ENCODE assay signal across 16 cellular contexts in genomic region chr2:66850406-66850805, GRCh38.
DNase-seq lines count a peak whose midpoint lies in the region; ATAC-seq and TF ChIP-seq lines count a peak whose summit lies in the region.
"Had no signal": no experiment of that assay in that cellular context is flagged by ENCODE, and none has a peak within 500 bp of the region (broad histone marks: within the 10 kb centered on the region; RNA-seq: fewer than 3 reads in every experiment).

No MANE protein-coding gene starts in this region.

- H3K27me3 Mint-ChIP-seq in CD4-positive, alpha-beta memory T cell, result no peaks in the 10 kb centered on the region

- H2AFZ ChIP-seq in fibroblast of lung (ENCODE audit: low read length), result no peak overlapping the region

- H3K4me1 ChIP-seq in fibroblast of lung (ENCODE audit: control insufficient read depth, extremely low read depth, insufficient read depth, low read length) (peaks cover 33% of the 10 kb centered on the region), rectal smooth muscle tissue (ENCODE audit: control insufficient read depth, insufficient read depth, low read length) (peaks cover 47% of the 10 kb centered on the region), esophagus squamous epithelium (peaks cover 0 to 5% (median 5%) of the 10 kb centered on the region in 3 donors)
- H3K4me1 ChIP-seq in CD4-positive, alpha-beta memory T cell (ENCODE audit: insufficient read depth, low read length), result no peaks in the 10 kb centered on the region
- H3K4me1 ChIP-seq: HAP-1, SJCRH30 had no signal

- H3K9ac ChIP-seq in fibroblast of lung (ENCODE audit: insufficient read depth, low read length), result no peak overlapping the region
- H3K9ac ChIP-seq in rectal smooth muscle tissue (ENCODE audit: low read length), result no peak overlapping the region

- WGBS in esophagus squamous epithelium, 2 donors, result 87 to 89% methylated on average over 3 to 7 of the region's 7 CpGs

- H4K20me1 ChIP-seq in fibroblast of lung (ENCODE audit: control insufficient read depth, extremely low read depth, insufficient read depth, low read length), result no peaks in the 10 kb centered on the region

- H3K4me3 ChIP-seq in fibroblast of lung (replicated peaks in 1 of 4; ENCODE audit: control extremely low read depth in 1 of 4, insufficient read depth in 1 of 4, low read depth in 3 of 4, low read length in 4 of 4) (no peak overlapping the region), rectal smooth muscle tissue (ENCODE audit: low read length) (no peak overlapping the region), esophagus squamous epithelium (no peak overlapping the region)
- no peak overlapping the region for H3K4me3 ChIP-seq in CD4-positive, alpha-beta memory T cell (ENCODE audit: low read length in 2 of 2)
- H3K4me3 ChIP-seq: HAP-1, SJCRH30 had no signal

- H3K27me3 ChIP-seq in fibroblast of lung (ENCODE audit: control insufficient read depth, insufficient read depth, low read length) (no peaks in the 10 kb centered on the region), rectal smooth muscle tissue (ENCODE audit: control insufficient read depth, insufficient read depth, low read length) (no peaks in the 10 kb centered on the region), esophagus squamous epithelium (no peaks in the 10 kb centered on the region)
- no peaks in the 10 kb centered on the region for H3K27me3 ChIP-seq in CD4-positive, alpha-beta memory T cell (ENCODE audit: insufficient read depth, low read length)

- H3K4me3 Mint-ChIP-seq in CD4-positive, alpha-beta memory T cell, result no peak overlapping the region
- H3K4me3 Mint-ChIP-seq: CD14-positive monocyte had no signal

- H3K9me3 ChIP-seq in fibroblast of lung (ENCODE audit: control insufficient read depth, insufficient read depth, low read depth, low read length), result no peaks in the 10 kb centered on the region
- H3K9me3 ChIP-seq in CD4-positive, alpha-beta memory T cell (ENCODE audit: control insufficient read depth in 1 of 2, low read length in 2 of 2), result no peaks in the 10 kb centered on the region
- H3K9me3 ChIP-seq in esophagus squamous epithelium, result no peaks in the 10 kb centered on the region
- H3K9me3 ChIP-seq: HAP-1, SJCRH30 had no signal

- no peaks in the 10 kb centered on the region for H3K79me2 ChIP-seq in fibroblast of lung (ENCODE audit: control insufficient read depth, insufficient read depth, low read length)

- no peaks in the 10 kb centered on the region for H3K36me3 Mint-ChIP-seq in CD4-positive, alpha-beta memory T cell
- H3K36me3 Mint-ChIP-seq: CD14-positive monocyte had no signal

- intact Hi-C loops in CD4-positive, alpha-beta memory T cell (cut with micrococcal nuclease), result no loop called here
- intact Hi-C loops in esophagus squamous epithelium (cut with DNase I), result no loop called here

- H3K9me3 Mint-ChIP-seq in CD4-positive, alpha-beta memory T cell, result peaks cover 0 to 9% (median 0%) of the 10 kb centered on the region in 8 donors

- no peaks in the 10 kb centered on the region for H3K4me1 Mint-ChIP-seq in CD4-positive, alpha-beta memory T cell
- H3K4me1 Mint-ChIP-seq: CD14-positive monocyte had no signal

- ATAC-seq in GM21825 (IDR thresholded peaks at IDR 0.05; ENCODE audit: unreplicated experiment), result no peak

- no peaks in the 10 kb centered on the region for H3K36me3 ChIP-seq in fibroblast of lung (ENCODE audit: control insufficient read depth, insufficient read depth, low read length)
- H3K36me3 ChIP-seq in rectal smooth muscle tissue (ENCODE audit: control insufficient read depth, insufficient read depth, low read length), result no peaks in the 10 kb centered on the region
- no peaks in the 10 kb centered on the region for H3K36me3 ChIP-seq in CD4-positive, alpha-beta memory T cell (ENCODE audit: insufficient read depth, low read length)
- H3K36me3 ChIP-seq in esophagus squamous epithelium, result no peaks in the 10 kb centered on the region
- H3K36me3 ChIP-seq: HAP-1, SJCRH30 had no signal

- no peak overlapping the region for H3K27ac Mint-ChIP-seq in CD4-positive, alpha-beta memory T cell
- H3K27ac Mint-ChIP-seq: CD14-positive monocyte had no signal

- H3K27ac ChIP-seq in C4-2B (peak overlapping the region; percentile 55; the same call in 1 of the 2 replicates), fibroblast of lung (ENCODE audit: insufficient read depth, low read length) (no peak overlapping the region), rectal smooth muscle tissue (ENCODE audit: low read depth, low read length) (peak overlapping the region; percentile 98), esophagus squamous epithelium (no peak overlapping the region)
- H3K27ac ChIP-seq in CD4-positive, alpha-beta memory T cell (ENCODE audit: low read depth, low read length), result no peak overlapping the region
- H3K27ac ChIP-seq: SJCRH30 had no signal

- POLR2A ChIA-PET in CD4-positive, alpha-beta memory T cell (lab: Charles Lee; ENCODE audit: partially characterized antibody), result no interaction called here

- TF ChIP-seq CTCF in C4-2B (conservative IDR thresholded peaks at IDR 0.05) (no peak), fibroblast of lung (conservative IDR thresholded peaks at IDR 0.05 in 1 of 2, IDR thresholded peaks at IDR 0.05 in 1 of 2; ENCODE audit: low read depth in 1 of 2, low read length in 2 of 2) (no peak), esophagus squamous epithelium (IDR thresholded peaks at IDR 0.05) (no peak)

- H3K4me2 ChIP-seq in fibroblast of lung (ENCODE audit: extremely low read depth, insufficient read depth, low read length), result peak overlapping the region; percentile 16

- no peak for TF ChIP-seq POLR2A in esophagus squamous epithelium (IDR thresholded peaks at IDR 0.05)

- DNase-seq in NCI-H2171 treated with DMSO at 0.1 percent for 48 hours (lab: John Stamatoyannopoulos, UW) (peak; percentile 63), fibroblast of lung (ENCODE audit: low read depth in 2 of 2) (no peak), esophagus squamous epithelium (lab: John Stamatoyannopoulos, UW) (no peak)
- no peak for DNase-seq in CD4-positive, alpha-beta memory T cell
- DNase-seq: COR-L47, DMS53, NCI-H187 treated with DMSO at 0.1 percent for 48 hours, NCI-H748 treated with DMSO at 0.1 percent for 48 hours, OCI-M1, RPMI8226, SJCRH30 had no signal

- CTCF ChIA-PET in CD4-positive, alpha-beta memory T cell (lab: Charles Lee; ENCODE audit: partially characterized antibody), result no interaction called here

Comparison
In these comparisons a context has a peak if more than half of its experiments do, and no peak if none do; other contexts are left out.
1. H3K27ac ChIP-seq: peak in C4-2B (single experiment) and rectal smooth muscle tissue (single experiment); none in fibroblast of lung (single experiment), CD4-positive, alpha-beta memory T cell (single experiment) and esophagus squamous epithelium (0 of 4).